8 cellular contexts compared by ENCODE assay signal in genomic region chr7:66921396-66921917, GRCh38. TPM values are rescaled to one million over a fixed set of nuclear protein-coding genes. Genes with fewer than 3 reads are reported as not detected.
DNase-seq lines count a peak whose midpoint lies in the region; TF ChIP-seq lines count a peak whose summit lies in the region.

No MANE protein-coding gene starts in this region.

- no peak for TF ChIP-seq CTCF in fibroblast of lung (conservative IDR thresholded peaks at IDR 0.05 in 1 of 2, IDR thresholded peaks at IDR 0.05 in 1 of 2; ENCODE audit: low read depth in 1 of 2, low read length in 2 of 2)
- TF ChIP-seq CTCF in neural cell (IDR thresholded peaks at IDR 0.05; ENCODE audit: poor library complexity, severe bottlenecking) = no peak

- H3K79me2 ChIP-seq in GM23248 (ENCODE audit: insufficient read depth) = peaks cover 52% of the 10 kb centered on the region
- H3K79me2 ChIP-seq in fibroblast of lung (ENCODE audit: control insufficient read depth, insufficient read depth, low read length) = peaks cover 50% of the 10 kb centered on the region
- H3K79me2 ChIP-seq in neural cell (replicated peaks; ENCODE audit: insufficient read depth, low read length) = peaks cover 43% of the 10 kb centered on the region

- peaks cover 3% of the 10 kb centered on the region; the same call in 1 of the 2 replicates for H3K4me1 ChIP-seq in ES-I3 (ENCODE audit: insufficient read depth, low read length)
- H3K4me1 ChIP-seq in GM23248 (ENCODE audit: insufficient read depth) = peaks cover 9% of the 10 kb centered on the region; the same call in 1 of the 2 replicates
- H3K4me1 ChIP-seq in fibroblast of lung (ENCODE audit: control insufficient read depth, extremely low read depth, insufficient read depth, low read length) = peaks cover 4% of the 10 kb centered on the region

- peak overlapping the region; percentile 56 for H3K9ac ChIP-seq in ES-I3 (ENCODE audit: low read depth, low read length)
- H3K9ac ChIP-seq in GM23248 = peak overlapping the region; percentile 98
- peak overlapping the region; percentile 83 for H3K9ac ChIP-seq in fibroblast of lung (ENCODE audit: insufficient read depth, low read length)
- H3K9ac ChIP-seq in neural cell (ENCODE audit: low read length) = peak overlapping the region; percentile 84

- WGBS in GM23248 (ENCODE audit: low coverage in 1 of 2, low lambda C conversion rate in 2 of 2, missing lambda C conversion rate in 2 of 2), 2 experiments = 1 to 2% methylated on average over 20 to 25 of the region's 47 CpGs

- H3K27ac ChIP-seq in GM23248 (peak overlapping the region; percentile 70), fibroblast of lung (ENCODE audit: insufficient read depth, low read length) (peak overlapping the region; percentile 83), neural cell (ENCODE audit: low read length) (peak overlapping the region; percentile 66)

- in situ Hi-C loops in GM23248 (cut with MboI) = no loop called here

- no peak for TF ChIP-seq RAD21 in neural cell (conservative IDR thresholded peaks at IDR 0.05)

- no peaks in the 10 kb centered on the region for H3K9me2 ChIP-seq in GM23248 (ENCODE audit: insufficient read depth)
- H3K9me2 ChIP-seq in neural cell (ENCODE audit: insufficient read depth, low read length) = no peaks in the 10 kb centered on the region

- DNase-seq in GM23248 (peak; percentile 71), LHCN-M2 (ENCODE audit: low read depth) (peak; percentile 37), fibroblast of lung (ENCODE audit: low read depth in 2 of 2) (peak; percentile 51 to 55), T1000 (lab: John Stamatoyannopoulos, UW) (no peak), medulla oblongata (ENCODE audit: extremely low spot score) (no peak)
- peak; percentile 59 for DNase-seq in activated CD8-positive, alpha-beta memory T cell treated with anti-CD3 and anti-CD28 coated beads, Interleukin-2, amount 50 U/mL, for 48 hours

- H3K9me3 ChIP-seq in ES-I3 (ENCODE audit: control insufficient read depth, insufficient read depth, low read length) (no peaks in the 10 kb centered on the region), GM23248 (ENCODE audit: low read depth) (no peaks in the 10 kb centered on the region), fibroblast of lung (ENCODE audit: control insufficient read depth, insufficient read depth, low read depth, low read length) (no peaks in the 10 kb centered on the region), neural cell (ENCODE audit: low read length) (no peaks in the 10 kb centered on the region)

- H3F3A ChIP-seq in GM23248 (ENCODE audit: insufficient read depth) (peaks cover 11% of the 10 kb centered on the region; the same call in 1 of the 2 replicates), neural cell (ENCODE audit: insufficient read depth, low read length, poor library complexity, severe bottlenecking) (no peaks in the 10 kb centered on the region)

- H4K20me1 ChIP-seq in GM23248 (ENCODE audit: insufficient read depth) (no peaks in the 10 kb centered on the region), fibroblast of lung (ENCODE audit: control insufficient read depth, extremely low read depth, insufficient read depth, low read length) (no peaks in the 10 kb centered on the region), neural cell (ENCODE audit: insufficient read depth) (no peaks in the 10 kb centered on the region)

- H3K27me3 ChIP-seq in GM23248 (replicated peaks; ENCODE audit: insufficient read depth) (no peaks in the 10 kb centered on the region), fibroblast of lung (ENCODE audit: control insufficient read depth, insufficient read depth, low read length) (no peaks in the 10 kb centered on the region), neural cell (ENCODE audit: insufficient read depth, low read depth, low read length) (no peaks in the 10 kb centered on the region)

- peak overlapping the region; percentile 89 for H3K4me2 ChIP-seq in GM23248 (ENCODE audit: unreplicated experiment)
- H3K4me2 ChIP-seq in fibroblast of lung (ENCODE audit: extremely low read depth, insufficient read depth, low read length) = peak overlapping the region; percentile 83
- peak overlapping the region; percentile 97 for H3K4me2 ChIP-seq in neural cell (ENCODE audit: low read length)

- no peaks in the 10 kb centered on the region for H3K36me3 ChIP-seq in ES-I3 (ENCODE audit: insufficient read depth, low read length)
- H3K36me3 ChIP-seq in GM23248 (ENCODE audit: low read depth) = no peaks in the 10 kb centered on the region; the same call in 1 of the 2 replicates
- H3K36me3 ChIP-seq in fibroblast of lung (ENCODE audit: control insufficient read depth, insufficient read depth, low read length) = peaks cover 2% of the 10 kb centered on the region
- H3K36me3 ChIP-seq in neural cell (ENCODE audit: insufficient read depth, low read length) = no peaks in the 10 kb centered on the region

- H3K4me3 ChIP-seq in GM23248 (peak overlapping the region; percentile 98), fibroblast of lung (replicated peaks in 1 of 4; ENCODE audit: control extremely low read depth in 1 of 4, insufficient read depth in 1 of 4, low read depth in 3 of 4, low read length in 4 of 4) (peak overlapping the region; percentile 42 to 99 (median 81)), neural cell (ENCODE audit: low read length) (peak overlapping the region; percentile 95)

- no peak for TF ChIP-seq EP300 in neural cell (conservative IDR thresholded peaks at IDR 0.05; ENCODE audit: poor library complexity, severe bottlenecking)

- peak overlapping the region; percentile 75 for H2AFZ ChIP-seq in GM23248
- H2AFZ ChIP-seq in fibroblast of lung (ENCODE audit: low read length) = no peak overlapping the region
- H2AFZ ChIP-seq in neural cell (ENCODE audit: low read depth, low read length) = peak overlapping the region; percentile 24

TF ChIP-seq in neural cell, 6 proteins besides CTCF, POLR2A, EP300 and RAD21:
- TF ChIP-seq EZH2 (IDR thresholded peaks at IDR 0.05; ENCODE audit: borderline replicate concordance, insufficient read depth, low read length, poor library complexity, severe bottlenecking) = no peak
- no peak for TF ChIP-seq SMC3 (conservative IDR thresholded peaks at IDR 0.05; ENCODE audit: poor library complexity)
- no peak for TF ChIP-seq MXI1 (conservative IDR thresholded peaks at IDR 0.05; ENCODE audit: poor library complexity, severe bottlenecking)

RNA-seq across cellular contexts. Expression of gene TMEM248, which starts 0.4 kb away (rescaled TPM):
- total RNA-seq in GM23248 (2014; rRNA removed; shearing (Covaris generic)) = 101 and 113 TPM in 2 replicates
- 98.0 and 105 TPM in 2 replicates for polyA plus RNA-seq in GM23248 (2016; fragmentation: Nextera tagmentation; extraction: Ambion mirVana)
- 153 and 170 TPM in 2 replicates for total RNA-seq in LHCN-M2 (2014; rRNA removed)
- 62.2 TPM for polyA plus RNA-seq in LHCN-M2 (2012)
- 59.6 and 65.7 TPM in 2 replicates for total RNA-seq in fibroblast of lung
- polyA plus RNA-seq in fibroblast of lung = 162 and 220 TPM in 2 replicates
- polyA plus RNA-seq in fibroblast of lung (2012) = 63.8 and 66.0 TPM in 2 replicates
- polyA minus RNA-seq in fibroblast of lung (ENCODE audit: low replicate concordance) = 383 and 532 TPM in 2 replicates
- 41.8 and 44.5 TPM in 2 replicates for polyA plus RNA-seq in neural cell
- polyA minus RNA-seq in neural cell = 53.1 and 56.0 TPM in 2 replicates

Comparison
In these comparisons a context has a peak if more than half of its experiments do, and no peak if none do; other contexts are left out.
1. DNase-seq: peak in GM23248 (single experiment), LHCN-M2 (single experiment), activated CD8-positive, alpha-beta memory T cell treated with anti-CD3 and anti-CD28 coated beads, Interleukin-2, amount 50 U/mL, for 48 hours (single experiment) and fibroblast of lung (2 of 2); none in T1000 (single experiment) and medulla oblongata (single experiment).
2. Peak in every context shown above with its lines, with median percentiles within 50 percentile points of each other: H3K9ac ChIP-seq, H3K27ac ChIP-seq, H3K4me2 ChIP-seq and H3K4me3 ChIP-seq.